Comparison of ENCODE assay signal across 1 cellular context in the genomic region with DNA sequence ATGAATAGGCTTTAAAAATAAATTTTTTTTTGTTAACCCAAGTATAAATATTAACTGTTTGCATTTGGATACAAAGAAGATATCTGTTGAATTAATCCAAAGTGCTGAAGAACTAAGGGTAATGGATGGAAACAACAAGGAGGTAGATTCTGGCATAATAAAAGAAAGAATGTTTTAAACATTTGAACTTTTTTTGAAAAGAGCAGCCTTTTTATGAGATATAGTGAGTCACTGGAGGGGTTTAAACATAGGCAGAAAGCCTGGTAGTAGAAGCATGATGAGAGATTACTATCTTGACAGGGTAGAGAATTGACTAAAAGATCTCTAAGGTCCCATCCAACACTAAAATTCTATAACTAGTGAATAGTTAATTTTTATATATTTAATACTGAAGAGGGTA.
TF ChIP-seq lines count a peak whose summit lies in the region.

No MANE protein-coding gene starts in this region.

TF ChIP-seq in A549, 52 proteins besides CTCF, POLR2A, EP300 and RAD21:
- no peak for TF ChIP-seq RNF2 (IDR thresholded peaks at IDR 0.05; ENCODE audit: borderline replicate concordance, low read depth)
